In the genomic region with DNA sequence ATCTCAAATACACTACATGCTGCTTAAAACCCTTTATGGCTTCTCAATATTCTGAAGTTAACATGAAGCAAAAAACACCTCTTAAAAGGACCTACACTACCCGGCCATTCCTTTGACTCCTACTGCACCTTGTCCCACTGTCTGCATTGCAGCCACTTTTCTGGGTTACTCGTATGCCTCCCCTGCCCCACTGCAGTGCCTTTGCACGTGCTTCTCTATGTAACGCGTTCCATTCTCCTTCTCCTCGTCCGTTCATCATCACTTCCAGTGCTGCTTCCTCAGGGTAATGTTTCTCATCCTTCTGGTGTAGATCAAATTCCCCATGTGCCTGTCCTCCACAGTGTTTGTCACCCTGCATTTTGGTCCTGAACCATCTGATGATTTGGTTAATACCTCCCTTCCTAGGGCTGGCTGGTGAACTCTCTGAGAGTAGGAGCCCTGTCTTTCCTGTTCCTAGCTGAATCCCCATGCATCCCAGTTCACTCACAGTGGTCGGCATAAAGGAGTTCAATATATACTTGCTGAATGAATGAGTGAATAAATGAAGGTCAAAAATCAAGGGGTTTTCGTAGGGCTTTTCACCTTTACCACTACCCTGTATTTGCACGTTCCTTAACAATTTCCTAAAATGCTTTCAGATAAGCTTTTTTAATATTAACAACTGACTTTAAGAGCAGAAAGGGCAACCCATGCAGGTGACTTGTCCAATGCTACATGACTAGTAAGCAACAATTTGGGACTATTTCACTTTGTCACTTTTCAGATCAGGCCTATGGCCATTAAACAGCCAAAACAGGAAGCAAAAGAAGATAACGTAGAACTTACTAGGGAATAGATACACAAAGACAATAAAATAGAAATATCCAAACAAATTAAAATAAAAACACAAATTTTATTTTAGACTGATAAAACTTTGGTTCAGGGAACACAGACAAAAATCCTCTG, we compare ENCODE assay signal across 1 cellular context.
TF ChIP-seq lines count a peak whose summit lies in the region.

No MANE protein-coding gene starts in this region.

TF ChIP-seq in H1, 55 proteins besides CTCF, POLR2A, EP300 and RAD21 (continued from another document):
- TF ChIP-seq, protein P1, sequence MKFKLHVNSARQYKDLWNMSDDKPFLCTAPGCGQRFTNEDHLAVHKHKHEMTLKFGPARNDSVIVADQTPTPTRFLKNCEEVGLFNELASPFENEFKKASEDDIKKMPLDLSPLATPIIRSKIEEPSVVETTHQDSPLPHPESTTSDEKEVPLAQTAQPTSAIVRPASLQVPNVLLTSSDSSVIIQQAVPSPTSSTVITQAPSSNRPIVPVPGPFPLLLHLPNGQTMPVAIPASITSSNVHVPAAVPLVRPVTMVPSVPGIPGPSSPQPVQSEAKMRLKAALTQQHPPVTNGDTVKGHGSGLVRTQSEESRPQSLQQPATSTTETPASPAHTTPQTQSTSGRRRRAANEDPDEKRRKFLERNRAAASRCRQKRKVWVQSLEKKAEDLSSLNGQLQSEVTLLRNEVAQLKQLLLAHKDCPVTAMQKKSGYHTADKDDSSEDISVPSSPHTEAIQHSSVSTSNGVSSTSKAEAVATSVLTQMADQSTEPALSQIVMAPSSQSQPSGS (IDR thresholded peaks at IDR 0.05; ENCODE audit: low read length) = no peak
- TF ChIP-seq KDM5A (IDR thresholded peaks at IDR 0.05; ENCODE audit: low read length) (no peak), GTF2F1 (IDR thresholded peaks at IDR 0.05; ENCODE audit: borderline replicate concordance, low read depth, low read length) (no peak), ZNF274 (IDR thresholded peaks at IDR 0.05; ENCODE audit: borderline replicate concordance, extremely low read depth, low read length) (no peak), TCF12 (IDR thresholded peaks at IDR 0.05; ENCODE audit: low read depth, low read length) (no peak), MAFK (IDR thresholded peaks at IDR 0.05; ENCODE audit: low read depth, low read length) (no peak), SRF (IDR thresholded peaks at IDR 0.05; ENCODE audit: low read depth, low read length) (no peak), EGR1 (IDR thresholded peaks at IDR 0.05; ENCODE audit: borderline replicate concordance, low read depth, low read length) (no peak), SIN3A (conservative IDR thresholded peaks at IDR 0.05 in 1 of 2, IDR thresholded peaks at IDR 0.05 in 1 of 2; ENCODE audit: low read depth in 1 of 2, low read length in 2 of 2) (no peak), SAP30 (IDR thresholded peaks at IDR 0.05; ENCODE audit: insufficient read depth, insufficient replicate concordance, low read length) (no peak), SP2 (IDR thresholded peaks at IDR 0.05; ENCODE audit: low read length) (no peak), ASH2L (IDR thresholded peaks at IDR 0.05; ENCODE audit: low read length) (no peak), BACH1 (IDR thresholded peaks at IDR 0.05; ENCODE audit: low read length) (no peak), CBX5 (IDR thresholded peaks at IDR 0.05; ENCODE audit: low read depth, low read length) (no peak), JUND (IDR thresholded peaks at IDR 0.05; ENCODE audit: low read length) (no peak)
